9 cellular contexts compared by ENCODE assay signal in genomic region chr6:166587631-166588413, GRCh38. TPM values are rescaled to one million over a fixed set of nuclear protein-coding genes. Genes with fewer than 3 reads are reported as not detected.
A peak's percentile ranks its signal among the peaks of the same experiment; 100 is the strongest.
DNase-seq lines count a peak whose midpoint lies in the region; ATAC-seq and TF ChIP-seq lines count a peak whose summit lies in the region.
"Had no signal": no experiment of that assay in that cellular context is flagged by ENCODE, and none has a peak within 500 bp of the region (broad histone marks: within the 10 kb centered on the region; RNA-seq: fewer than 3 reads in every experiment).

No MANE protein-coding gene starts in this region.

- H3K36me3 Mint-ChIP-seq in activated CD8-positive, alpha-beta T cell treated with anti-CD3 and anti-CD28 coated beads for 36 hours (ENCODE audit: low read depth): no peaks in the 10 kb centered on the region
- H3K36me3 Mint-ChIP-seq in activated CD8-positive, alpha-beta T cell treated with anti-CD3 and anti-CD28 coated beads, Interleukin-2, amount 10 ng/mL, durations not matched to agents 7 days and 5 days (ENCODE audit: low read depth): no peaks in the 10 kb centered on the region
- no peaks in the 10 kb centered on the region for H3K36me3 Mint-ChIP-seq in stimulated activated naive B cell treated with anti-CD40 and anti-IgM and Interleukin-4, amounts not matched to agents 10 μg/mL and 1 μg/mL and 100 μg/mL, for 72 hours

- intact Hi-C loops in activated CD8-positive, alpha-beta T cell treated with anti-CD3 and anti-CD28 coated beads for 36 hours (cut with micrococcal nuclease): no loop called here

- H3K4me1 Mint-ChIP-seq in activated CD8-positive, alpha-beta T cell treated with anti-CD3 and anti-CD28 coated beads for 36 hours (ENCODE audit: low read depth): peaks cover 20% of the 10 kb centered on the region
- H3K4me1 Mint-ChIP-seq in activated CD8-positive, alpha-beta T cell treated with anti-CD3 and anti-CD28 coated beads, Interleukin-2, amount 10 ng/mL, durations not matched to agents 7 days and 5 days (ENCODE audit: low read depth): peaks cover 14% of the 10 kb centered on the region
- H3K4me1 Mint-ChIP-seq in stimulated activated naive B cell treated with anti-CD40 and anti-IgM and Interleukin-4, amounts not matched to agents 10 μg/mL and 1 μg/mL and 100 μg/mL, for 72 hours: peaks cover 36 to 55% of the 10 kb centered on the region in 2 donors

- TF ChIP-seq CTCF in activated CD8-positive, alpha-beta T cell treated with anti-CD3 and anti-CD28 coated beads for 36 hours (IDR thresholded peaks at IDR 0.05): no peak

- POLR2A ChIA-PET in activated CD8-positive, alpha-beta T cell treated with anti-CD3 and anti-CD28 coated beads for 36 hours (lab: Charles Lee): no interaction called here
- POLR2A ChIA-PET in activated CD8-positive, alpha-beta T cell treated with anti-CD3 and anti-CD28 coated beads, Interleukin-2, amount 10 ng/mL, durations not matched to agents 7 days and 5 days (lab: Charles Lee): no interaction called here

- no peaks in the 10 kb centered on the region for H3K27me3 Mint-ChIP-seq in activated CD8-positive, alpha-beta T cell treated with anti-CD3 and anti-CD28 coated beads for 36 hours
- no peaks in the 10 kb centered on the region for H3K27me3 Mint-ChIP-seq in activated CD8-positive, alpha-beta T cell treated with anti-CD3 and anti-CD28 coated beads, Interleukin-2, amount 10 ng/mL, durations not matched to agents 7 days and 5 days (ENCODE audit: low read depth)
- H3K27me3 Mint-ChIP-seq in stimulated activated naive B cell treated with anti-CD40 and anti-IgM and Interleukin-4, amounts not matched to agents 10 μg/mL and 1 μg/mL and 100 μg/mL, for 72 hours: no peaks in the 10 kb centered on the region

- H3K9me3 Mint-ChIP-seq in activated CD8-positive, alpha-beta T cell treated with anti-CD3 and anti-CD28 coated beads for 36 hours: no peaks in the 10 kb centered on the region
- H3K9me3 Mint-ChIP-seq in activated CD8-positive, alpha-beta T cell treated with anti-CD3 and anti-CD28 coated beads, Interleukin-2, amount 10 ng/mL, durations not matched to agents 7 days and 5 days (ENCODE audit: insufficient read depth): no peaks in the 10 kb centered on the region
- H3K9me3 Mint-ChIP-seq in stimulated activated naive B cell treated with anti-CD40 and anti-IgM and Interleukin-4, amounts not matched to agents 10 μg/mL and 1 μg/mL and 100 μg/mL, for 72 hours: no peaks in the 10 kb centered on the region

- peak; percentile 16 for DNase-seq in activated CD8-positive, alpha-beta T cell treated with anti-CD3 and anti-CD28 coated beads for 36 hours
- DNase-seq in activated CD8-positive, alpha-beta T cell treated with anti-CD3 and anti-CD28 coated beads, Interleukin-2, amount 10 ng/mL, durations not matched to agents 7 days and 5 days: no peak
- DNase-seq in MV-4-11 (lab: John Stamatoyannopoulos, UW) (peak; percentile 71), NCI-H526 treated with DMSO at 0.1 percent for 48 hours (lab: John Stamatoyannopoulos, UW) (no peak), T1000 (lab: John Stamatoyannopoulos, UW) (no peak), T-helper 1 cell (no peak)
- peak; percentile 59 for DNase-seq in stimulated activated naive B cell treated with anti-CD40 and anti-IgM and Interleukin-4, amounts not matched to agents 10 μg/mL and 1 μg/mL and 100 μg/mL, for 72 hours

- CTCF ChIA-PET in activated CD8-positive, alpha-beta T cell treated with anti-CD3 and anti-CD28 coated beads for 36 hours (lab: Charles Lee): no interaction called here
- CTCF ChIA-PET in activated CD8-positive, alpha-beta T cell treated with anti-CD3 and anti-CD28 coated beads, Interleukin-2, amount 10 ng/mL, durations not matched to agents 7 days and 5 days (lab: Charles Lee): no interaction called here

- no peak overlapping the region for H3K27ac Mint-ChIP-seq in activated CD8-positive, alpha-beta T cell treated with anti-CD3 and anti-CD28 coated beads for 36 hours
- no peak overlapping the region for H3K27ac Mint-ChIP-seq in activated CD8-positive, alpha-beta T cell treated with anti-CD3 and anti-CD28 coated beads, Interleukin-2, amount 10 ng/mL, durations not matched to agents 7 days and 5 days
- H3K27ac Mint-ChIP-seq in stimulated activated naive B cell treated with anti-CD40 and anti-IgM and Interleukin-4, amounts not matched to agents 10 μg/mL and 1 μg/mL and 100 μg/mL, for 72 hours: peak overlapping the region; percentile 95

- peak; percentile 24 for ATAC-seq in activated CD8-positive, alpha-beta T cell treated with anti-CD3 and anti-CD28 coated beads for 36 hours
- ATAC-seq in activated CD8-positive, alpha-beta T cell treated with anti-CD3 and anti-CD28 coated beads, Interleukin-2, amount 10 ng/mL, durations not matched to agents 7 days and 5 days: no peak
- peak; percentile 90 for ATAC-seq in HG02852 (IDR thresholded peaks at IDR 0.05; ENCODE audit: unreplicated experiment)
- ATAC-seq in stimulated activated naive B cell treated with anti-CD40 and anti-IgM and Interleukin-4, amounts not matched to agents 10 μg/mL and 1 μg/mL and 100 μg/mL, for 72 hours (replicated peaks): peak; percentile 82 to 84

- H3K4me3 Mint-ChIP-seq in activated CD8-positive, alpha-beta T cell treated with anti-CD3 and anti-CD28 coated beads for 36 hours: no peak overlapping the region
- no peak overlapping the region for H3K4me3 Mint-ChIP-seq in activated CD8-positive, alpha-beta T cell treated with anti-CD3 and anti-CD28 coated beads, Interleukin-2, amount 10 ng/mL, durations not matched to agents 7 days and 5 days
- peak overlapping the region; percentile 66 to 78 for H3K4me3 Mint-ChIP-seq in stimulated activated naive B cell treated with anti-CD40 and anti-IgM and Interleukin-4, amounts not matched to agents 10 μg/mL and 1 μg/mL and 100 μg/mL, for 72 hours
- H3K4me3 Mint-ChIP-seq: neural crest cell had no signal

RNA-seq across cellular contexts. Expression of gene RAMACL, which starts 1.3 kb away (rescaled TPM):
- under 1 TPM in 1 of 2 experiments, not detected in 1; 0.45 TPM for total RNA-seq in activated CD8-positive, alpha-beta T cell treated with anti-CD3 and anti-CD28 coated beads for 36 hours
- total RNA-seq in activated CD8-positive, alpha-beta T cell treated with anti-CD3 and anti-CD28 coated beads, Interleukin-2, amount 10 ng/mL, durations not matched to agents 7 days and 5 days: under 1 TPM; 0.16 to 0.29 TPM

RNA-seq across cellular contexts. Expression of gene RPS6KA2, which starts 39.2 kb away (rescaled TPM):
- 1 to 10 TPM; 5.8 TPM for total RNA-seq in activated CD8-positive, alpha-beta T cell treated with anti-CD3 and anti-CD28 coated beads for 36 hours
- 1 to 10 TPM; 1.6 to 1.9 TPM for total RNA-seq in activated CD8-positive, alpha-beta T cell treated with anti-CD3 and anti-CD28 coated beads, Interleukin-2, amount 10 ng/mL, durations not matched to agents 7 days and 5 days

Comparison
In these comparisons a context has a peak if more than half of its experiments do, and no peak if none do; other contexts are left out.
1. DNase-seq: peak in activated CD8-positive, alpha-beta T cell treated with anti-CD3 and anti-CD28 coated beads for 36 hours (single experiment), MV-4-11 (single experiment) and stimulated activated naive B cell treated with anti-CD40 and anti-IgM and Interleukin-4, amounts not matched to agents 10 μg/mL and 1 μg/mL and 100 μg/mL, for 72 hours (single experiment); none in activated CD8-positive, alpha-beta T cell treated with anti-CD3 and anti-CD28 coated beads, Interleukin-2, amount 10 ng/mL, durations not matched to agents 7 days and 5 days (single experiment), NCI-H526 treated with DMSO at 0.1 percent for 48 hours (single experiment), T1000 (single experiment) and T-helper 1 cell (0 of 5).
2. H3K4me3 Mint-ChIP-seq: peak in stimulated activated naive B cell treated with anti-CD40 and anti-IgM and Interleukin-4, amounts not matched to agents 10 μg/mL and 1 μg/mL and 100 μg/mL, for 72 hours (2 of 2); none in activated CD8-positive, alpha-beta T cell treated with anti-CD3 and anti-CD28 coated beads for 36 hours (single experiment) and activated CD8-positive, alpha-beta T cell treated with anti-CD3 and anti-CD28 coated beads, Interleukin-2, amount 10 ng/mL, durations not matched to agents 7 days and 5 days (single experiment).